8 cellular contexts compared by ENCODE assay signal in genomic region chr9:110148384-110148783, GRCh38. TPM values are rescaled to one million over a fixed set of nuclear protein-coding genes. Genes with fewer than 3 reads are reported as not detected.
DNase-seq lines count a peak whose midpoint lies in the region; ATAC-seq, FAIRE-seq and TF ChIP-seq lines count a peak whose summit lies in the region.

No MANE protein-coding gene starts in this region.

- H3K4me2 ChIP-seq in MM.1S (ENCODE audit: low read depth, low read length) (peak overlapping the region; percentile 82), astrocyte (ENCODE audit: low read length) (peak overlapping the region; percentile 5), smooth muscle cell (peak overlapping the region; percentile 47)

- no peaks in the 10 kb centered on the region for H3K27me3 ChIP-seq in MM.1S (replicated peaks; ENCODE audit: insufficient read depth, low read length)
- H3K27me3 ChIP-seq in astrocyte (ENCODE audit: insufficient read depth, low read length) = no peaks in the 10 kb centered on the region
- H3K27me3 ChIP-seq in smooth muscle cell (ENCODE audit: low read depth) = no peaks in the 10 kb centered on the region

- H4K20me1 ChIP-seq in MM.1S (ENCODE audit: insufficient read depth, low read length) (no peaks in the 10 kb centered on the region), astrocyte (ENCODE audit: insufficient read depth, low read length) (peaks cover 91% of the 10 kb centered on the region), smooth muscle cell (ENCODE audit: low read depth) (peaks cover 99% of the 10 kb centered on the region)

- H3K4me1 ChIP-seq in MM.1S (ENCODE audit: low read length) = peaks cover 72% of the 10 kb centered on the region
- peaks cover 33% of the 10 kb centered on the region for H3K4me1 ChIP-seq in astrocyte (ENCODE audit: insufficient read depth, low read length)
- no peaks in the 10 kb centered on the region for H3K4me1 ChIP-seq in smooth muscle cell (ENCODE audit: low read depth)

- H3K27ac ChIP-seq in MM.1S (ENCODE audit: low read length) (peak overlapping the region; percentile 87), astrocyte (ENCODE audit: low read depth, low read length) (no peak overlapping the region), smooth muscle cell (ENCODE audit: low read depth) (no peak overlapping the region)

- TF ChIP-seq CTCF in GM12864 (IDR thresholded peaks at IDR 0.05; ENCODE audit: low read depth, low read length, missing control alignments) = no peak
- TF ChIP-seq CTCF in MM.1S (IDR thresholded peaks at IDR 0.05; ENCODE audit: low read length) = no peak
- no peak for TF ChIP-seq CTCF in astrocyte (IDR thresholded peaks at IDR 0.05; ENCODE audit: insufficient read depth, low read depth, low read length)
- TF ChIP-seq CTCF in smooth muscle cell (IDR thresholded peaks at IDR 0.05; ENCODE audit: borderline replicate concordance, insufficient read depth, poor library complexity, severe bottlenecking) = no peak

- no peaks in the 10 kb centered on the region for H3K27me3 Mint-ChIP-seq in astrocyte (ENCODE audit: low read depth, unreplicated experiment)

- peak overlapping the region; percentile 59 for H3K4me3 ChIP-seq in GM12864 (ENCODE audit: low read depth, low read length)
- H3K4me3 ChIP-seq in MM.1S (ENCODE audit: low read length) = peak overlapping the region; percentile 71
- H3K4me3 ChIP-seq in astrocyte (ENCODE audit: insufficient read depth, low read depth, low read length) = no peak overlapping the region
- no peak overlapping the region for H3K4me3 ChIP-seq in smooth muscle cell

- H3K27ac Mint-ChIP-seq in astrocyte (ENCODE audit: unreplicated experiment) = no peak overlapping the region

- ATAC-seq in GM21526 (IDR thresholded peaks at IDR 0.05; ENCODE audit: low FRiP score, unreplicated experiment) = peak; percentile 62

- H3F3A ChIP-seq in MM.1S (ENCODE audit: insufficient read depth, low read length) (peaks cover 68% of the 10 kb centered on the region), smooth muscle cell (ENCODE audit: low read depth) (no peaks in the 10 kb centered on the region)

- no peaks in the 10 kb centered on the region for H3K9me3 Mint-ChIP-seq in astrocyte (ENCODE audit: unreplicated experiment)

- DNase-seq in GM12864 (ENCODE audit: low read depth) = peak; percentile 84
- peak; percentile 92 for DNase-seq in MM.1S
- no peak for DNase-seq in astrocyte (ENCODE audit: low read depth)
- DNase-seq in smooth muscle cell (lab: John Stamatoyannopoulos, UW; ENCODE audit: unreplicated experiment) = no peak
- no peak for DNase-seq in NCI-H187 treated with DMSO at 0.1 percent for 48 hours (lab: John Stamatoyannopoulos, UW)
- no peak for DNase-seq in Kasumi-1 (lab: John Stamatoyannopoulos, UW)
- no peak for DNase-seq in occipital lobe (lab: John Stamatoyannopoulos, UW)

- H3K36me3 Mint-ChIP-seq in astrocyte (ENCODE audit: low read depth, unreplicated experiment) = peaks cover 24% of the 10 kb centered on the region

- FAIRE-seq in astrocyte (lab: Jason Lieb, UNC) = no peak

- no peaks in the 10 kb centered on the region for H3K9me2 ChIP-seq in MM.1S (replicated peaks; ENCODE audit: insufficient read depth, low read length)

- 81% methylated on average over 7 of the region's 7 CpGs for WGBS in smooth muscle cell (ENCODE audit: low lambda C conversion rate)

- H3K36me3 ChIP-seq in MM.1S (replicated peaks; ENCODE audit: insufficient read depth, low read length) (no peaks in the 10 kb centered on the region), astrocyte (ENCODE audit: insufficient read depth, low read length) (no peaks in the 10 kb centered on the region), smooth muscle cell (ENCODE audit: low read depth) (no peaks in the 10 kb centered on the region)

- peak overlapping the region; percentile 74 for H3K9ac ChIP-seq in MM.1S (ENCODE audit: low read length)
- no peak overlapping the region for H3K9ac ChIP-seq in astrocyte (ENCODE audit: low read length)
- H3K9ac ChIP-seq in smooth muscle cell (ENCODE audit: low read depth) = no peak overlapping the region

- H3K9me3 ChIP-seq in MM.1S (replicated peaks; ENCODE audit: insufficient read depth, low read length) (no peaks in the 10 kb centered on the region), astrocyte (ENCODE audit: insufficient read depth, low read depth, low read length) (no peaks in the 10 kb centered on the region), smooth muscle cell (replicated peaks; ENCODE audit: low read depth) (no peaks in the 10 kb centered on the region)

- H2AFZ ChIP-seq in MM.1S (ENCODE audit: low read length) (no peak overlapping the region), astrocyte (ENCODE audit: low read depth, low read length) (no peak overlapping the region), smooth muscle cell (ENCODE audit: low read depth) (no peak overlapping the region)

- H3K79me2 ChIP-seq in MM.1S (ENCODE audit: low read length) = peaks cover 97% of the 10 kb centered on the region
- H3K79me2 ChIP-seq in astrocyte (ENCODE audit: insufficient read depth, low read length) = peaks cover 99% of the 10 kb centered on the region
- H3K79me2 ChIP-seq in smooth muscle cell (ENCODE audit: low read depth) = peaks cover 82% of the 10 kb centered on the region

- H3K4me1 Mint-ChIP-seq in astrocyte (ENCODE audit: low read depth, unreplicated experiment) = peaks cover 32% of the 10 kb centered on the region

- H3K4me3 Mint-ChIP-seq in astrocyte (ENCODE audit: unreplicated experiment) = no peak overlapping the region

RNA-seq across cellular contexts. Expression of gene C9orf152, which starts 59.6 kb away (rescaled TPM):
- total RNA-seq in astrocyte (0.07 TPM in 1 of 2 replicates, not detected in the other), smooth muscle cell (not detected in 2 replicates), occipital lobe (not detected)
- not detected in 2 replicates for polyA plus RNA-seq in smooth muscle cell

Comparison
In these comparisons a context has a peak if more than half of its experiments do, and no peak if none do; other contexts are left out.
1. DNase-seq: peak in GM12864 (single experiment) and MM.1S (single experiment); none in astrocyte (single experiment), smooth muscle cell (single experiment), NCI-H187 treated with DMSO at 0.1 percent for 48 hours (single experiment), Kasumi-1 (0 of 2) and occipital lobe (single experiment).
2. H3K4me3 ChIP-seq: peak in GM12864 (single experiment) and MM.1S (single experiment); none in astrocyte (single experiment) and smooth muscle cell (single experiment).
3. H3K4me2 ChIP-seq: peak in every context shown above with its lines; median percentile 82 in MM.1S; 47 in smooth muscle cell; 5 in astrocyte.